ENCODE assay signal across 11 cellular contexts in the genomic region with DNA sequence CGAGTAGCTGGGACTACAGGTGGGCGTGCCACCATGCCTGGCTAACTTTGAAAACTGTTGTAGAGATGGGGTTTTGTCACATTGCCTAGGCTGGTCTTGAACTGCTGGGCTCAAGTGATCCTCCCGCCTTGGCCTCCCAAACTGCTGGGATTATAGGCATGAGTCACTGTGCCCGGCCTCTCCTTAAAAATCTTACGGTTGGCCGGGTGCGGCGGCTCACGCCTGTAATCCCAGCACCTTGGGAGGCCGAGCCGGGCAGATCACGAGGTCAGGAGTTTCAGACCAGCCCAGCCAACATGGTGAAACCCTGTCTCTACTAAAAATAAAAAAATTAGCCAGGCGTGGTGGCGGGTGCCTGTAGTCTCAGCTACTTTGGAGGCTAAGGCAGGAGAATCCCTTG. TPM values are rescaled to one million over a fixed set of nuclear protein-coding genes. Genes with fewer than 3 reads are reported as not detected.
A peak's percentile ranks its signal among the peaks of the same experiment; 100 is the strongest.
DNase-seq lines count a peak whose midpoint lies in the region; ATAC-seq and TF ChIP-seq lines count a peak whose summit lies in the region.
"Not testable (repeated sequence)": the region's sequence is repeated elsewhere in the genome, so short reads cannot be mapped to it uniquely, and the experiment has no call there.
"Had no signal": no experiment of that assay in that cellular context is flagged by ENCODE, and none has a peak within 500 bp of the region (broad histone marks: within the 10 kb centered on the region; RNA-seq: fewer than 3 reads in every experiment).

No MANE protein-coding gene starts in this region.

- not testable (repeated sequence) for ATAC-seq in RWPE2 (ENCODE audit: low read depth); memory B cell (ENCODE audit: low read depth)

- not testable (repeated sequence) for H3K27me3 Mint-ChIP-seq in CD4-positive, alpha-beta memory T cell; IgD-negative memory B cell; activated T-cell treated with anti-CD3 and anti-CD28 coated beads, Interleukin-2, amount 50 U/mL, for 24 hours; MCF 10A (ENCODE audit: insufficient read depth, unreplicated experiment); memory B cell; progenitor cell of endocrine pancreas

- peaks cover 18 to 51% (median 38%) of the 10 kb centered on the region in 4 donors for H3K4me1 Mint-ChIP-seq in CD4-positive, alpha-beta memory T cell
- H3K4me1 Mint-ChIP-seq in IgD-negative memory B cell (peaks cover 11 to 36% (median 27%) of the 10 kb centered on the region in 3 donors), MCF 10A (ENCODE audit: insufficient read depth, unreplicated experiment) (peaks cover 16% of the 10 kb centered on the region), memory B cell (peaks cover 25% of the 10 kb centered on the region), progenitor cell of endocrine pancreas (ENCODE audit: low read depth) (peaks cover 14% of the 10 kb centered on the region)
- H3K4me1 Mint-ChIP-seq in activated T-cell treated with anti-CD3 and anti-CD28 coated beads, Interleukin-2, amount 50 U/mL, for 24 hours (ENCODE audit: low read depth) = peaks cover 37% of the 10 kb centered on the region

- H3K36me3 ChIP-seq in CD4-positive, alpha-beta memory T cell (ENCODE audit: insufficient read depth, low read length) = peaks cover 40% of the 10 kb centered on the region
- peaks cover 55% of the 10 kb centered on the region for H3K36me3 ChIP-seq in RWPE2 (ENCODE audit: low read depth)

- peaks cover 19 to 35% of the 10 kb centered on the region in 2 donors for H3K36me3 Mint-ChIP-seq in CD4-positive, alpha-beta memory T cell
- H3K36me3 Mint-ChIP-seq in IgD-negative memory B cell = not testable (repeated sequence)
- H3K36me3 Mint-ChIP-seq in activated T-cell treated with anti-CD3 and anti-CD28 coated beads, Interleukin-2, amount 50 U/mL, for 24 hours (ENCODE audit: low read depth) = peaks cover 58% of the 10 kb centered on the region
- peaks cover 28% of the 10 kb centered on the region for H3K36me3 Mint-ChIP-seq in MCF 10A (ENCODE audit: insufficient read depth, unreplicated experiment)
- H3K36me3 Mint-ChIP-seq in memory B cell = peaks cover 10% of the 10 kb centered on the region
- H3K36me3 Mint-ChIP-seq in progenitor cell of endocrine pancreas (ENCODE audit: insufficient read depth) = peaks cover 13% of the 10 kb centered on the region

- not testable (repeated sequence) for H3K9me3 Mint-ChIP-seq in CD4-positive, alpha-beta memory T cell; IgD-negative memory B cell; activated T-cell treated with anti-CD3 and anti-CD28 coated beads, Interleukin-2, amount 50 U/mL, for 24 hours; MCF 10A (ENCODE audit: unreplicated experiment); memory B cell; progenitor cell of endocrine pancreas (ENCODE audit: low read depth)

- intact Hi-C loops in CD4-positive, alpha-beta memory T cell (cut with micrococcal nuclease) = loop anchor here (10.0 kb wide), 1 partner anchor 452 kb away; a partner anchor contains a TSS
- intact Hi-C loops in MCF 10A (cut with micrococcal nuclease) = loop anchor here (10.0 kb wide), 2 partner anchors 138 to 178 kb away; a partner anchor contains a TSS

- peaks cover 25% of the 10 kb centered on the region for H3K4me1 ChIP-seq in CD4-positive, alpha-beta memory T cell (ENCODE audit: insufficient read depth, low read length)
- H3K4me1 ChIP-seq in RWPE2 (ENCODE audit: insufficient read depth, poor library complexity, severe bottlenecking) = not testable (repeated sequence)

- peak overlapping the region in 3 of 7 donors; percentile 24 to 86 (median 54) for H3K27ac Mint-ChIP-seq in CD4-positive, alpha-beta memory T cell
- H3K27ac Mint-ChIP-seq in IgD-negative memory B cell = peak overlapping the region; percentile 83 to 98 (median 92)
- H3K27ac Mint-ChIP-seq in activated T-cell treated with anti-CD3 and anti-CD28 coated beads, Interleukin-2, amount 50 U/mL, for 24 hours; MCF 10A (ENCODE audit: low read depth, unreplicated experiment); progenitor cell of endocrine pancreas: not testable (repeated sequence)
- peak overlapping the region; percentile 60 for H3K27ac Mint-ChIP-seq in memory B cell

- not testable (repeated sequence) for TF ChIP-seq CTCF in RWPE2 (IDR thresholded peaks at IDR 0.05; ENCODE audit: poor library complexity, severe bottlenecking); MCF 10A (IDR thresholded peaks at IDR 0.05; ENCODE audit: unreplicated experiment); progenitor cell of endocrine pancreas (IDR thresholded peaks at IDR 0.05; ENCODE audit: unreplicated experiment)

- peak overlapping the region in 5 of 8 donors; percentile 4 to 95 (median 91) for H3K4me3 Mint-ChIP-seq in CD4-positive, alpha-beta memory T cell
- H3K4me3 Mint-ChIP-seq in IgD-negative memory B cell (peak overlapping the region in 3 of 4 donors; percentile 60 to 76 (median 76)), MCF 10A (ENCODE audit: unreplicated experiment) (peak overlapping the region; percentile 83), progenitor cell of endocrine pancreas (ENCODE audit: low read depth) (peak overlapping the region; percentile 78)
- H3K4me3 Mint-ChIP-seq in activated T-cell treated with anti-CD3 and anti-CD28 coated beads, Interleukin-2, amount 50 U/mL, for 24 hours = peak overlapping the region; percentile 88
- not testable (repeated sequence) for H3K4me3 Mint-ChIP-seq in memory B cell

- CTCF ChIA-PET in CD4-positive, alpha-beta memory T cell (lab: Charles Lee; ENCODE audit: partially characterized antibody) = interaction anchor here (1.3 kb wide), 1 partner anchor 175 kb away, joined by 4 read pairs; no protein-coding TSS in a partner anchor
- CTCF ChIA-PET in MCF 10A (lab: Yijun Ruan, JAX) = interaction anchor here (0.8 kb wide), 1 partner anchor 419 kb away, joined by 4 read pairs; no protein-coding TSS in a partner anchor

- H3K27me3 ChIP-seq in CD4-positive, alpha-beta memory T cell (ENCODE audit: insufficient read depth, low read length); RWPE2 (ENCODE audit: insufficient read depth, poor library complexity, severe bottlenecking): not testable (repeated sequence)

- not testable (repeated sequence) for H3K27ac ChIP-seq in CD4-positive, alpha-beta memory T cell (ENCODE audit: low read depth, low read length)
- peak overlapping the region; percentile 60 for H3K27ac ChIP-seq in RWPE2 (ENCODE audit: poor library complexity, severe bottlenecking)

- DNase-seq in CD4-positive, alpha-beta memory T cell; RWPE2 (ENCODE audit: low spot score); activated T-cell treated with anti-CD3 and anti-CD28 coated beads, Interleukin-2, amount 50 U/mL, for 24 hours; MCF 10A (ENCODE audit: unreplicated experiment); memory B cell (ENCODE audit: low spot score in 2 of 2); progenitor cell of endocrine pancreas (ENCODE audit: low spot score, unreplicated experiment): not testable (repeated sequence)

- not testable (repeated sequence) for BruUV-seq in MCF 10A (replicated peaks; lab: Mats Ljungman, UMichigan)

- POLR2A ChIA-PET in CD4-positive, alpha-beta memory T cell (lab: Charles Lee; ENCODE audit: partially characterized antibody) = interaction anchor here (1.7 to 4.4 kb wide), 3 partner anchors 27 to 43 kb away, joined by 9 to 53 read pairs (median 22); no protein-coding TSS in a partner anchor
- POLR2A ChIA-PET in MCF 10A (lab: Yijun Ruan, JAX) = interaction anchor here (0.6 to 3.3 kb wide), 2 partner anchors 12 to 15 kb away, joined by 5 to 18 read pairs; no protein-coding TSS in a partner anchor

- H3K4me3 ChIP-seq in CD4-positive, alpha-beta memory T cell (ENCODE audit: low read length in 2 of 2); RWPE2 (ENCODE audit: severe bottlenecking): not testable (repeated sequence)

- H3K9me3 ChIP-seq in CD4-positive, alpha-beta memory T cell (ENCODE audit: control insufficient read depth in 1 of 2, low read length in 2 of 2); RWPE2 (ENCODE audit: severe bottlenecking): not testable (repeated sequence)

RNA-seq across cellular contexts. Expression of a gene that starts 2.2 kb away (rescaled TPM):
- total RNA-seq in CD4-positive, alpha-beta memory T cell = 10 to 100 TPM; 86.0 to 87.4 TPM
- polyA plus RNA-seq in CD4-positive, alpha-beta memory T cell = 10 to 100 TPM; 34.1 to 59.2 TPM
- 25.7 TPM for polyA plus RNA-seq in IgD-negative memory B cell
- total RNA-seq in MCF 10A (2022) (116 and 128 TPM in 2 replicates), progenitor cell of endocrine pancreas (90.3 and 95.4 TPM in 2 replicates)

RNA-seq across cellular contexts. Expression of a gene that starts 47.8 kb away (rescaled TPM):
- not detected for total RNA-seq in CD4-positive, alpha-beta memory T cell
- polyA plus RNA-seq in CD4-positive, alpha-beta memory T cell = under 1 TPM; 0.12 to 0.13 TPM
- not detected for polyA plus RNA-seq in IgD-negative memory B cell
- total RNA-seq in MCF 10A (2022) (0.16 TPM in 1 of 2 replicates, not detected in the other), progenitor cell of endocrine pancreas (3.5 and 4.3 TPM in 2 replicates)
- total RNA-seq: right lobe of liver, SJCRH30, vagina had no signal
- polyA plus RNA-seq: adrenal gland had no signal
